In genomic region chr3:97823081-97823480, GRCh38 we compare ENCODE assay signal across 8 cellular contexts. TPM values are rescaled to one million over a fixed set of nuclear protein-coding genes. Genes with fewer than 3 reads are reported as not detected.
DNase-seq lines count a peak whose midpoint lies in the region; ATAC-seq and TF ChIP-seq lines count a peak whose summit lies in the region.

No MANE protein-coding gene starts in this region.

- H3K4me1 Mint-ChIP-seq in GM23338 (peaks cover 18% of the 10 kb centered on the region), activated B cell treated with CpG ODN at 0.5 μM for 24 hours (peaks cover 21% of the 10 kb centered on the region)

- H3K27ac Mint-ChIP-seq in GM23338: no peak overlapping the region
- H3K27ac Mint-ChIP-seq in activated B cell treated with CpG ODN at 0.5 μM for 24 hours: no peak overlapping the region

- 47% methylated on average over 10 of the region's 10 CpGs for WGBS in hepatocyte (ENCODE audit: low lambda C conversion rate, missing lambda C conversion rate)

- no peaks in the 10 kb centered on the region for H4K20me1 ChIP-seq in GM23338 (replicated peaks; ENCODE audit: insufficient read depth)
- peaks cover 4% of the 10 kb centered on the region for H4K20me1 ChIP-seq in hepatocyte (ENCODE audit: insufficient read depth, poor library complexity, severe bottlenecking)

- H3K9me3 ChIP-seq in hepatocyte (ENCODE audit: low read depth): no peaks in the 10 kb centered on the region
- H3K9me3 ChIP-seq in effector memory CD4-positive, alpha-beta T cell (ENCODE audit: control insufficient read depth, low read length): no peaks in the 10 kb centered on the region

- H3K4me3 ChIP-seq in GM23338 (peak overlapping the region; percentile 79), hepatocyte (peak overlapping the region; percentile 89), skin epidermis (peak overlapping the region; percentile 67 to 92 (median 86))
- H3K4me3 ChIP-seq in effector memory CD4-positive, alpha-beta T cell (ENCODE audit: insufficient read depth, low read depth, low read length, poor library complexity, severe bottlenecking): no peak overlapping the region

- H3K27me3 ChIP-seq in GM23338 (ENCODE audit: insufficient read depth) (peaks cover 31% of the 10 kb centered on the region), hepatocyte (peaks cover 8% of the 10 kb centered on the region)
- no peaks in the 10 kb centered on the region for H3K27me3 ChIP-seq in effector memory CD4-positive, alpha-beta T cell (replicated peaks; ENCODE audit: control insufficient read depth, insufficient read depth, low read length, poor library complexity, severe bottlenecking)

- H3K4me2 ChIP-seq in GM23338: peak overlapping the region; percentile 99
- peak overlapping the region; percentile 94 for H3K4me2 ChIP-seq in hepatocyte

- peak overlapping the region; percentile 99 for H3K4me3 Mint-ChIP-seq in GM23338
- peak overlapping the region; percentile 88 for H3K4me3 Mint-ChIP-seq in activated B cell treated with CpG ODN at 0.5 μM for 24 hours

- no peaks in the 10 kb centered on the region; the same call in 2 of the 3 replicates for H3K36me3 Mint-ChIP-seq in GM23338 (ENCODE audit: low read depth)
- no peaks in the 10 kb centered on the region for H3K36me3 Mint-ChIP-seq in activated B cell treated with CpG ODN at 0.5 μM for 24 hours (ENCODE audit: low read depth)

- H3K36me3 ChIP-seq in GM23338 (ENCODE audit: insufficient read depth): no peaks in the 10 kb centered on the region
- no peaks in the 10 kb centered on the region for H3K36me3 ChIP-seq in hepatocyte (replicated peaks; ENCODE audit: insufficient read depth, low read depth)
- no peaks in the 10 kb centered on the region for H3K36me3 ChIP-seq in effector memory CD4-positive, alpha-beta T cell (ENCODE audit: control insufficient read depth, insufficient read depth, low read length)

- ATAC-seq in GM23338: no peak
- no peak for ATAC-seq in activated B cell treated with CpG ODN at 0.5 μM for 24 hours (ENCODE audit: low read depth)

- H3K27ac ChIP-seq in GM23338 (ENCODE audit: low read depth): no peak overlapping the region
- H3K27ac ChIP-seq in hepatocyte: no peak overlapping the region
- H3K27ac ChIP-seq in skin epidermis: peak overlapping the region in 16 of 21 experiments; percentile 74 to 97 (median 91)
- no peak overlapping the region for H3K27ac ChIP-seq in effector memory CD4-positive, alpha-beta T cell (ENCODE audit: insufficient read depth, low read length, poor library complexity, severe bottlenecking)

- H3K9me2 ChIP-seq in GM23338 (ENCODE audit: insufficient read depth) (no peaks in the 10 kb centered on the region), hepatocyte (replicated peaks; ENCODE audit: insufficient read depth) (no peaks in the 10 kb centered on the region)

- H2AFZ ChIP-seq in GM23338 (peak overlapping the region; percentile 99; the same call in 1 of the 2 replicates), hepatocyte (peak overlapping the region; percentile 100)

- H3K79me2 ChIP-seq in GM23338 (replicated peaks; ENCODE audit: insufficient read depth) (peaks cover 34% of the 10 kb centered on the region), hepatocyte (peaks cover 37% of the 10 kb centered on the region)

- H3F3A ChIP-seq in GM23338 (replicated peaks; ENCODE audit: low read depth): 0 out of 2 replicates have a peak, but pooled peaks cover 3% of the 10 kb centered on the region

- CTCF ChIA-PET in activated B cell treated with CpG ODN at 0.5 μM for 24 hours (lab: Charles Lee): no interaction called here

- no peak for DNase-seq in GM23338 (ENCODE audit: low spot score)
- no peak for DNase-seq in activated B cell treated with CpG ODN at 0.5 μM for 24 hours
- DNase-seq in hepatocyte (ENCODE audit: low spot score): no peak
- no peak for DNase-seq in NCI-H1930 (lab: John Stamatoyannopoulos, UW)
- DNase-seq in effector memory CD4-positive, alpha-beta T cell: no peak
- DNase-seq in D341Med (ENCODE audit: low spot score): no peak
- DNase-seq in activated CD4-positive, CD25-positive, alpha-beta regulatory T cell (lab: John Stamatoyannopoulos, UW): no peak

- peaks cover 18% of the 10 kb centered on the region; the same call in 1 of the 2 replicates for H3K4me1 ChIP-seq in GM23338 (ENCODE audit: insufficient read depth)
- H3K4me1 ChIP-seq in hepatocyte (ENCODE audit: insufficient read depth): peaks cover 21% of the 10 kb centered on the region
- no peaks in the 10 kb centered on the region for H3K4me1 ChIP-seq in effector memory CD4-positive, alpha-beta T cell (ENCODE audit: control insufficient read depth, insufficient read depth, low read length, poor library complexity, severe bottlenecking)

- no peak for TF ChIP-seq CTCF in GM23338 (conservative IDR thresholded peaks at IDR 0.05; ENCODE audit: low read depth in 2 of 2)
- no peak for TF ChIP-seq CTCF in activated B cell treated with CpG ODN at 0.5 μM for 24 hours (IDR thresholded peaks at IDR 0.05)
- no peak for TF ChIP-seq CTCF in hepatocyte (IDR thresholded peaks at IDR 0.05; ENCODE audit: poor library complexity)

- H3K27me3 Mint-ChIP-seq in GM23338 (ENCODE audit: insufficient read depth, low read depth, poor library complexity) (peaks cover 21% of the 10 kb centered on the region), activated B cell treated with CpG ODN at 0.5 μM for 24 hours (peaks cover 40% of the 10 kb centered on the region)

- intact Hi-C loops in activated B cell treated with CpG ODN at 0.5 μM for 24 hours (cut with micrococcal nuclease): loop anchor here (2.0 kb wide), 1 partner anchor 30 kb away; no protein-coding TSS in a partner anchor

- POLR2A ChIA-PET in activated B cell treated with CpG ODN at 0.5 μM for 24 hours (lab: Charles Lee): no interaction called here

- no peaks in the 10 kb centered on the region; the same call in 2 of the 3 replicates for H3K9me3 Mint-ChIP-seq in GM23338
- no peaks in the 10 kb centered on the region for H3K9me3 Mint-ChIP-seq in activated B cell treated with CpG ODN at 0.5 μM for 24 hours

TF ChIP-seq in GM23338, 12 proteins besides CTCF, POLR2A, EP300 and RAD21 (continues in another document):
- TF ChIP-seq EZH2 (IDR thresholded peaks at IDR 0.05; ENCODE audit: low read depth, unreplicated experiment) (no peak), POLR2AphosphoS5 (IDR thresholded peaks at IDR 0.05; ENCODE audit: low read depth) (no peak), ETS1 (IDR thresholded peaks at IDR 0.05) (no peak), EZH2phosphoT487 (IDR thresholded peaks at IDR 0.05; ENCODE audit: unreplicated experiment) (no peak), JUNB (IDR thresholded peaks at IDR 0.05; ENCODE audit: unreplicated experiment) (no peak), REST (IDR thresholded peaks at IDR 0.05; ENCODE audit: unreplicated experiment) (no peak), ZNF331 (CRISPR knock-in tag; IDR thresholded peaks at IDR 0.05; ENCODE audit: low read depth) (no peak), STAT1 (IDR thresholded peaks at IDR 0.05; ENCODE audit: unreplicated experiment) (no peak)

RNA-seq across cellular contexts. Expression of gene CRYBG3, which starts 1.3 kb away (rescaled TPM):
- 6.3 and 8.9 TPM in 2 replicates for total RNA-seq in GM23338 (2014; rRNA removed; shearing (Covaris generic))
- polyA plus RNA-seq in GM23338 (2016; fragmentation: Nextera tagmentation; extraction: Ambion mirVana): 1.9 and 2.3 TPM in 2 replicates
- 1.5 TPM in 2 replicates for total RNA-seq in activated B cell treated with CpG ODN at 0.5 μM for 24 hours
- total RNA-seq in hepatocyte: 11.5 and 13.2 TPM in 2 replicates
- polyA plus RNA-seq in hepatocyte: 1.6 and 1.7 TPM in 2 replicates

RNA-seq across cellular contexts. Expression of gene ARL6, which starts 58.5 kb away (rescaled TPM):
- total RNA-seq in GM23338 (2014; rRNA removed; shearing (Covaris generic)): 9.8 and 13.0 TPM in 2 replicates
- polyA plus RNA-seq in GM23338 (2016; fragmentation: Nextera tagmentation; extraction: Ambion mirVana): 8.6 and 10.9 TPM in 2 replicates
- total RNA-seq in activated B cell treated with CpG ODN at 0.5 μM for 24 hours: 2.5 and 4.2 TPM in 2 replicates
- 8.1 and 8.5 TPM in 2 replicates for total RNA-seq in hepatocyte
- 3.0 and 4.0 TPM in 2 replicates for polyA plus RNA-seq in hepatocyte

Comparison
In these comparisons a context has a peak if more than half of its experiments do, and no peak if none do; other contexts are left out.
1. H3K27ac ChIP-seq: peak in skin epidermis (16 of 21); none in GM23338 (single experiment), hepatocyte (single experiment) and effector memory CD4-positive, alpha-beta T cell (single experiment).